30 cellular contexts compared by ENCODE assay signal in the genomic region with DNA sequence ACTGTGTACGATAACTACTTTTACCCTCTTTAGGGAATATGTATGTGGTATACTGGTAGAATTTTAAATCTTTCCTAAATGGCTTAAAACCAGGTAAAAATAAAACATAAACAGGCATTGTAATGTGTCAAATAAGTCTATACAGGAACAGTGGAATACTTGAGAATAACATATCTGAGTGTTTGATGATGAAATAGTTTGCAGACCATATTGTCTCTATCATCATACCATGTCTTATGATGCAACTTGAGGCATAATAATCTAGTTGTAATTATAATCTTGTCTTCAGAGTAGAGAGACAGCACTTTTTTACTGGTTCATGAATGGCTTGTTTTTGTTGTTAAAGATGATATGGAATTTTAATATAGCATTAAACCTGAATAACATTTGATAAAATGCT.
"Had no signal": no experiment of that assay in that cellular context is flagged by ENCODE, and none has a peak within 500 bp of the region (broad histone marks: within the 10 kb centered on the region; RNA-seq: fewer than 3 reads in every experiment).

No MANE protein-coding gene starts in this region.

- H3K9me3 ChIP-seq: esophagus squamous epithelium, heart right ventricle, lower lobe of right lung, mucosa of descending colon, neutrophil, pancreas, right atrium auricular region, sigmoid colon, thoracic aorta, tibial nerve, upper lobe of right lung, uterus had no signal

- H3K27ac Mint-ChIP-seq: effector memory CD8-positive, alpha-beta T cell; immature natural killer cell; natural killer cell treated with Interleukin-12 subunit alpha and Interleukin-12 subunit beta and Interleukin-15 and Interleukin-18, amount 100 ng/mL, for 72 hours; stimulated activated naive CD8-positive, alpha-beta T cell treated with anti-CD3 and anti-CD28 coated beads, Interleukin-15, Interleukin-2, amounts not matched to agents 100 ng/mL and 50 ng/mL, for 24 hours had no signal

- DNase-seq: dermis blood vessel endothelial cell; effector memory CD8-positive, alpha-beta T cell; erythroblast; esophagus squamous epithelium; glutamatergic neuron; heart right ventricle; hippocampal formation; immature natural killer cell; left ventricle myocardium superior; lower lobe of right lung; mucosa of descending colon; naive B cell; pancreas; sigmoid colon; stimulated activated CD4-positive, alpha-beta T cell treated with anti-CD3 and anti-CD28 coated beads, Interleukin-4, amount 100 ng/mL, for 4 hours; stimulated activated naive B cell treated with anti-CD40 and anti-IgM and Interleukin-4, amounts not matched to agents 10 μg/mL and 1 μg/mL and 100 μg/mL, for 72 hours; upper lobe of right lung; uterus had no signal

- FAIRE-seq: endometrium, keratinocyte, pancreas had no signal

- H3K4me1 ChIP-seq: esophagus squamous epithelium, foreskin keratinocyte, lower lobe of right lung, pancreas, upper lobe of right lung, uterus had no signal

- H3K27me3 Mint-ChIP-seq: effector memory CD8-positive, alpha-beta T cell; naive B cell; natural killer cell treated with Interleukin-12 subunit alpha and Interleukin-12 subunit beta and Interleukin-15 and Interleukin-18, amount 100 ng/mL, for 72 hours; progenitor cell of endocrine pancreas; stimulated activated naive B cell treated with anti-CD40 and anti-IgM and Interleukin-4, amounts not matched to agents 10 μg/mL and 1 μg/mL and 100 μg/mL, for 72 hours; stimulated activated naive CD8-positive, alpha-beta T cell treated with anti-CD3 and anti-CD28 coated beads, Interleukin-15, Interleukin-2, amounts not matched to agents 100 ng/mL and 50 ng/mL, for 24 hours had no signal

- H3K36me3 Mint-ChIP-seq: immature natural killer cell, naive B cell had no signal

- H3K9me3 Mint-ChIP-seq: naive B cell, neural crest cell had no signal

- H3K4me3 ChIP-seq: coronary artery, esophagus squamous epithelium, heart right ventricle, lower lobe of right lung, mucosa of descending colon, pancreas, right atrium auricular region, sigmoid colon, thoracic aorta, tibial nerve, upper lobe of right lung, uterus had no signal

- ATAC-seq: effector memory CD8-positive, alpha-beta T cell; foreskin keratinocyte; heart right ventricle; left ventricle myocardium superior; lower lobe of right lung; mucosa of descending colon; natural killer cell treated with Interleukin-12 subunit alpha and Interleukin-12 subunit beta and Interleukin-15 and Interleukin-18, amount 100 ng/mL, for 72 hours; pancreas; stimulated activated naive B cell treated with anti-CD40 and anti-IgM and Interleukin-4, amounts not matched to agents 10 μg/mL and 1 μg/mL and 100 μg/mL, for 72 hours; upper lobe of right lung had no signal

- H3K4me3 Mint-ChIP-seq: effector memory CD8-positive, alpha-beta T cell; immature natural killer cell; naive B cell; natural killer cell treated with Interleukin-12 subunit alpha and Interleukin-12 subunit beta and Interleukin-15 and Interleukin-18, amount 100 ng/mL, for 72 hours; neural crest cell; stimulated activated naive B cell treated with anti-CD40 and anti-IgM and Interleukin-4, amounts not matched to agents 10 μg/mL and 1 μg/mL and 100 μg/mL, for 72 hours; stimulated activated naive CD8-positive, alpha-beta T cell treated with anti-CD3 and anti-CD28 coated beads, Interleukin-15, Interleukin-2, amounts not matched to agents 100 ng/mL and 50 ng/mL, for 24 hours had no signal

- H3K36me3 ChIP-seq: esophagus squamous epithelium, heart right ventricle, lower lobe of right lung, neutrophil, pancreas, right atrium auricular region, sigmoid colon, thoracic aorta, tibial nerve, upper lobe of right lung, uterus had no signal

- H3K27me3 ChIP-seq: esophagus squamous epithelium, foreskin keratinocyte, heart right ventricle, neutrophil, pancreas, right atrium auricular region, sigmoid colon, tibial nerve, upper lobe of right lung, uterus had no signal

- H3K4me1 Mint-ChIP-seq: immature natural killer cell had no signal

- H3K27ac ChIP-seq: coronary artery, esophagus squamous epithelium, foreskin keratinocyte, heart right ventricle, lower lobe of right lung, neutrophil, pancreas, right atrium auricular region, sigmoid colon, thoracic aorta, tibial nerve, upper lobe of right lung, uterus had no signal
